8 cellular contexts compared by ENCODE assay signal in genomic region chr7:151085691-151086620, GRCh38. TPM values are rescaled to one million over a fixed set of nuclear protein-coding genes. Genes with fewer than 3 reads are reported as not detected.
DNase-seq lines count a peak whose midpoint lies in the region; ATAC-seq and TF ChIP-seq lines count a peak whose summit lies in the region.

Gene AGAP3, plus strand, starts transcription at chr7:151086475. Its CDS starts 267 bp downstream, at chr7:151086742.

- H2AFZ ChIP-seq in neuronal stem cell (ENCODE audit: low read length) = peak within 1 kb of the TSS; percentile 99

- peak within 1 kb of the TSS; percentile 95 for H3K23ac ChIP-seq in neuronal stem cell (ENCODE audit: low read depth, low read length, poor library complexity)

- peak within 1 kb of the TSS; percentile 50 for H3K14ac ChIP-seq in neuronal stem cell (ENCODE audit: low read length)

- H3K36me3 ChIP-seq in neuronal stem cell (replicated peaks in 1 of 2; ENCODE audit: control insufficient read depth in 2 of 2, insufficient read depth in 2 of 2, low read length in 2 of 2) (peaks cover 0 to 24% of the 10 kb centered on the region in 2 donors), upper lobe of right lung (no peaks in the 10 kb centered on the region)

- H3K27ac Mint-ChIP-seq in activated naive CD8-positive, alpha-beta T cell = peak within 1 kb of the TSS; percentile 86

- no peaks in the 10 kb centered on the region for H3K36me3 Mint-ChIP-seq in activated naive CD8-positive, alpha-beta T cell

- H2BK120ac ChIP-seq in neuronal stem cell (ENCODE audit: low read depth, low read length) = peak within 1 kb of the TSS; percentile 38

- peaks cover 8% of the 10 kb centered on the region for H3K27me3 Mint-ChIP-seq in activated naive CD8-positive, alpha-beta T cell

- H3K27me3 ChIP-seq in neuronal stem cell (ENCODE audit: control insufficient read depth in 3 of 3, insufficient read depth in 3 of 3, low read depth in 1 of 3, low read length in 3 of 3) (peaks cover 0 to 6% (median 0%) of the 10 kb centered on the region in 3 experiments), upper lobe of right lung (no peaks in the 10 kb centered on the region)

- in situ Hi-C loops in SK-MEL-5 (cut with HindIII; ENCODE audit: low pct_unique_long_range_greater_than_20kb, low sequenced_read_pairs) = no loop called here

- H3K27ac ChIP-seq in neuronal stem cell (replicated peaks; ENCODE audit: low read length) (peak within 1 kb of the TSS; percentile 95), upper lobe of right lung (peak within 1 kb of the TSS; percentile 84)

- intact Hi-C loops in upper lobe of right lung (cut with DNase I) = no loop called here

- no peak within 1 kb of the TSS for H4K8ac ChIP-seq in neuronal stem cell (ENCODE audit: low read depth, low read length)

- peak within 1 kb of the TSS; percentile 79 for H2AK5ac ChIP-seq in neuronal stem cell (ENCODE audit: low read depth, low read length)

- H3K4me3 ChIP-seq in neuronal stem cell (ENCODE audit: low read length in 2 of 2) (peak within 1 kb of the TSS; percentile 90 to 95), upper lobe of right lung (peak within 1 kb of the TSS; percentile 88)

- peaks cover 42 to 43% of the 10 kb centered on the region in 2 donors for H3K4me1 ChIP-seq in neuronal stem cell (ENCODE audit: control insufficient read depth in 2 of 2, insufficient read depth in 1 of 2, low read depth in 1 of 2, low read length in 2 of 2)
- H3K4me1 ChIP-seq in upper lobe of right lung = peaks cover 65% of the 10 kb centered on the region

- peak within 1 kb of the TSS; percentile 100 for H3K4me2 ChIP-seq in neuronal stem cell (ENCODE audit: insufficient read depth, low read length, poor library complexity, severe bottlenecking)

- H3K4ac ChIP-seq in neuronal stem cell (ENCODE audit: low read length) = no peak within 1 kb of the TSS

- WGBS in neuronal stem cell (ENCODE audit: extremely low coverage in 2 of 2, insufficient read length in 2 of 2, insufficient replicate concordance in 1 of 2), 2 donors = no CpG with 5 or more reads among the region's 84 CpGs

- peaks cover 16% of the 10 kb centered on the region for H3K79me1 ChIP-seq in neuronal stem cell (ENCODE audit: low read depth, low read length)

- no peaks in the 10 kb centered on the region for H3K9me3 ChIP-seq in neuronal stem cell (replicated peaks in 1 of 2; ENCODE audit: control insufficient read depth in 2 of 2, insufficient read depth in 1 of 2, low read depth in 1 of 2, low read length in 2 of 2)
- H3K9me3 ChIP-seq in upper lobe of right lung = no peaks in the 10 kb centered on the region

- TF ChIP-seq CTCF in upper lobe of right lung (IDR thresholded peaks at IDR 0.05) = no peak

- H2BK15ac ChIP-seq in neuronal stem cell (ENCODE audit: low read length) = peak within 1 kb of the TSS; percentile 34

- no peaks in the 10 kb centered on the region for H3K9me3 Mint-ChIP-seq in activated naive CD8-positive, alpha-beta T cell (ENCODE audit: low read depth)

- H3K4me3 Mint-ChIP-seq in activated naive CD8-positive, alpha-beta T cell = peak within 1 kb of the TSS; percentile 86

- H4K91ac ChIP-seq in neuronal stem cell (ENCODE audit: low read depth, low read length, poor library complexity) = peak within 1 kb of the TSS; percentile 38

- peak; percentile 38 for ATAC-seq in GM21825 (IDR thresholded peaks at IDR 0.05; ENCODE audit: unreplicated experiment)
- peak; percentile 76 for ATAC-seq in upper lobe of right lung

- H3K18ac ChIP-seq in neuronal stem cell (ENCODE audit: low read length) = peak within 1 kb of the TSS; percentile 99

- peak within 1 kb of the TSS; percentile 97 for H3K9ac ChIP-seq in neuronal stem cell (ENCODE audit: low read depth, low read length, poor library complexity)

- H3K4me1 Mint-ChIP-seq in activated naive CD8-positive, alpha-beta T cell (ENCODE audit: low read depth) = peaks cover 32% of the 10 kb centered on the region

- H2BK12ac ChIP-seq in neuronal stem cell (ENCODE audit: low read length) = no peak within 1 kb of the TSS

- DNase-seq in EL (peak; percentile 83), M059J (ENCODE audit: low read depth) (peak; percentile 89), SK-MEL-5 (ENCODE audit: low read depth, low spot score) (peak; percentile 89), globus pallidus (ENCODE audit: low spot score) (peak; percentile 90), neuronal stem cell (ENCODE audit: low spot score) (peak; percentile 85), upper lobe of right lung (peak; percentile 96)

- peak within 1 kb of the TSS; percentile 68 for H2BK5ac ChIP-seq in neuronal stem cell (ENCODE audit: low read length)

RNA-seq across cellular contexts. Expression of gene AGAP3, which starts in this region (rescaled TPM):
- total RNA-seq in M059J (2014; rRNA removed; shearing (Covaris generic)) = 35.1 and 36.7 TPM in 2 replicates
- total RNA-seq in SK-MEL-5 (2014; rRNA removed; shearing (Covaris generic)) = 79.6 and 84.4 TPM in 2 replicates
- 243 and 264 TPM in 2 replicates for polyA plus RNA-seq in SK-MEL-5 (2015; cell fraction: cytosol; rRNA removed)
- polyA plus RNA-seq in SK-MEL-5 (2015; cell fraction: nucleus; rRNA removed) = 529 and 586 TPM in 2 replicates
- 45.7 TPM for polyA plus RNA-seq in neuronal stem cell (2013, experiment 1 of 2)
- 45.5 TPM for polyA plus RNA-seq in neuronal stem cell (2013, experiment 2 of 2)
- 152 TPM for total RNA-seq in upper lobe of right lung

Comparison
In these comparisons a context has a peak if more than half of its experiments do, and no peak if none do; other contexts are left out.
1. Peak in every context shown above with its lines: DNase-seq, ATAC-seq, H3K4me3 ChIP-seq and H3K27ac ChIP-seq.